14 cellular contexts compared by ENCODE assay signal in genomic region chr7:110801502-110801901, GRCh38.
DNase-seq lines count a peak whose midpoint lies in the region; ATAC-seq and FAIRE-seq lines count a peak whose summit lies in the region.
"Had no signal": no experiment of that assay in that cellular context is flagged by ENCODE, and none has a peak within 500 bp of the region (broad histone marks: within the 10 kb centered on the region; RNA-seq: fewer than 3 reads in every experiment).

No MANE protein-coding gene starts in this region.

- POLR2A ChIA-PET in activated CD4-positive, alpha-beta memory T cell treated with anti-CD3 and anti-CD28 coated beads, Interleukin-2, amount 10 ng/mL, durations not matched to agents 7 days and 5 days (lab: Charles Lee): no interaction called here

- H3K36me3 Mint-ChIP-seq in activated CD4-positive, alpha-beta memory T cell treated with anti-CD3 and anti-CD28 coated beads, Interleukin-2, amount 10 ng/mL, durations not matched to agents 7 days and 5 days (ENCODE audit: low read depth): no peaks in the 10 kb centered on the region

- H3K27ac Mint-ChIP-seq in activated CD4-positive, alpha-beta memory T cell treated with anti-CD3 and anti-CD28 coated beads, Interleukin-2, amount 10 ng/mL, durations not matched to agents 7 days and 5 days: no peak overlapping the region
- H3K27ac Mint-ChIP-seq: activated naive CD4-positive, alpha-beta T cell treated with anti-CD3 and anti-CD28 coated beads, Interleukin-2, amount 10 ng/mL, durations not matched to agents 7 days and 5 days; memory B cell had no signal

- no peak overlapping the region for H3K4me3 Mint-ChIP-seq in activated CD4-positive, alpha-beta memory T cell treated with anti-CD3 and anti-CD28 coated beads, Interleukin-2, amount 10 ng/mL, durations not matched to agents 7 days and 5 days
- H3K4me3 Mint-ChIP-seq: activated naive CD4-positive, alpha-beta T cell treated with anti-CD3 and anti-CD28 coated beads, Interleukin-2, amount 10 ng/mL, durations not matched to agents 7 days and 5 days; memory B cell had no signal

- H3K9me3 Mint-ChIP-seq in activated CD4-positive, alpha-beta memory T cell treated with anti-CD3 and anti-CD28 coated beads, Interleukin-2, amount 10 ng/mL, durations not matched to agents 7 days and 5 days: peaks cover 10% of the 10 kb centered on the region
- H3K9me3 Mint-ChIP-seq: memory B cell had no signal

- H3K27me3 Mint-ChIP-seq in activated CD4-positive, alpha-beta memory T cell treated with anti-CD3 and anti-CD28 coated beads, Interleukin-2, amount 10 ng/mL, durations not matched to agents 7 days and 5 days: no peaks in the 10 kb centered on the region
- H3K27me3 Mint-ChIP-seq: activated naive CD4-positive, alpha-beta T cell treated with anti-CD3 and anti-CD28 coated beads, Interleukin-2, amount 10 ng/mL, durations not matched to agents 7 days and 5 days; memory B cell had no signal

- CTCF ChIA-PET in activated CD4-positive, alpha-beta memory T cell treated with anti-CD3 and anti-CD28 coated beads, Interleukin-2, amount 10 ng/mL, durations not matched to agents 7 days and 5 days (lab: Charles Lee): no interaction called here

- H3K4me1 Mint-ChIP-seq in activated CD4-positive, alpha-beta memory T cell treated with anti-CD3 and anti-CD28 coated beads, Interleukin-2, amount 10 ng/mL, durations not matched to agents 7 days and 5 days: peaks cover 4% of the 10 kb centered on the region
- H3K4me1 Mint-ChIP-seq: activated naive CD4-positive, alpha-beta T cell treated with anti-CD3 and anti-CD28 coated beads, Interleukin-2, amount 10 ng/mL, durations not matched to agents 7 days and 5 days; memory B cell had no signal

- ATAC-seq in GM18502 (IDR thresholded peaks at IDR 0.05; ENCODE audit: poor library complexity, unreplicated experiment): peak; percentile 67
- peak; percentile 90 for ATAC-seq in GM19463 (IDR thresholded peaks at IDR 0.05; ENCODE audit: unreplicated experiment)
- ATAC-seq in HG02885 (IDR thresholded peaks at IDR 0.05; ENCODE audit: poor library complexity, unreplicated experiment): peak; percentile 78
- ATAC-seq in HG03558 (IDR thresholded peaks at IDR 0.05; ENCODE audit: extremely low read depth, unreplicated experiment): peak; percentile 63

- DNase-seq in GF-D8 (lab: John Stamatoyannopoulos, UW) (no peak), HTR-8/SVneo (ENCODE audit: insufficient read length, low spot score) (no peak), NCI-H510A (lab: John Stamatoyannopoulos, UW) (no peak)
- DNase-seq in activated CD4-positive, alpha-beta memory T cell treated with anti-CD3 and anti-CD28 coated beads, Interleukin-2, amount 10 ng/mL, durations not matched to agents 7 days and 5 days: no peak
- DNase-seq: activated CD4-positive, alpha-beta T cell treated with anti-CD3 and anti-CD28 coated beads for 4 hours; activated naive CD4-positive, alpha-beta T cell treated with anti-CD3 and anti-CD28 coated beads, Interleukin-2, amount 10 ng/mL, durations not matched to agents 7 days and 5 days; AML-193; NCI-H2029; occipital lobe had no signal

- no peak for FAIRE-seq in HTR-8/SVneo (lab: Jason Lieb, UNC)
